ENCODE assay signal across 12 cellular contexts in the genomic region with DNA sequence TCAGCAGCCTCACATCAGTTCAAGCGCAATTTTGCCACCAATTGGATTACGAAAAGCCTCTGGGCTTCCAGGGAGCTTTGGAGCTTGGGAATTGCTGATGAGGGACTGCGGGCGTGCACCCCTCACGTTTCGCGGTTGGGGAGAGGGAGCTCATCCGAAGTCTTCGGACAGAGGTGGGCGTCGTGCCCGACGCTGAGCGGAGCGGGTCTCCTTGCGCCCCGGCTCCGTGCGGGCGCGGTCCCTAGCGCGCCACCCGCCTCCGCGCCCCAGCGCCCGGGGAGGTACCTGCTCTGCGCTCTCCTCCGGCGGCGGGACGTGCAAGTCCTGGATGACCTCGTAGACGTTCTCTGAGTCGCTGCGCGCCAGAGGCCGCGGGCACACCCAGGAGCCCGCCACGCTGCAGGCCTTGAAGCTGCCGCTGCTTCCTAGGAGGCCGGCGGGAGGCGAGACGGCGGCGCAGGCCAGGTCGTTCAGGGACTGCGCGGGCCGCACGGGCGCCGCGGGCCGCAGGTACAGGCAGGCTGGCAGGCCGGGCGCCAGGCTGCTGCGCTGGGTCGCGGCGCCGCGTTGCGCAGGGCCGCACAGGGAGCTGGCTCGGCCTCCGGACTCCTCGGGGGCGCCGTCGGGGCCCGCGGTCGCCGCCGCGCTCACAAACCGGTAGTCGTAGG. TPM values are rescaled to one million over a fixed set of nuclear protein-coding genes. Genes with fewer than 3 reads are reported as not detected.
DNase-seq lines count a peak whose midpoint lies in the region; ATAC-seq and TF ChIP-seq lines count a peak whose summit lies in the region.
"Had no signal": no experiment of that assay in that cellular context is flagged by ENCODE, and none has a peak within 500 bp of the region (broad histone marks: within the 10 kb centered on the region; RNA-seq: fewer than 3 reads in every experiment).

No MANE protein-coding gene starts in this region.

- H3K27me3 ChIP-seq in GM06990 (replicated peaks; ENCODE audit: control insufficient read depth, insufficient read depth, low read length) (no peaks in the 10 kb centered on the region), NT2/D1 (ENCODE audit: insufficient read depth, insufficient read length) (peaks cover 75% of the 10 kb centered on the region), skeletal muscle satellite cell (ENCODE audit: control insufficient read depth, insufficient read depth, low read length) (peaks cover 33% of the 10 kb centered on the region), dorsolateral prefrontal cortex (peaks cover 0 to 48% (median 27%) of the 10 kb centered on the region in 45 donors)

- H3K27ac ChIP-seq in dorsolateral prefrontal cortex, result peak overlapping the region in 14 of 59 donors; percentile 14 to 61 (median 33)

- TF ChIP-seq CTCF in GM06990 (IDR thresholded peaks at IDR 0.05; ENCODE audit: insufficient read depth, low read length, poor library complexity, severe bottlenecking), result no peak
- TF ChIP-seq CTCF in dorsolateral prefrontal cortex (IDR thresholded peaks at IDR 0.05 in 54 of 56, conservative IDR thresholded peaks at IDR 0.05 in 2 of 56; ENCODE audit: low read depth in 1 of 56, partially characterized antibody in 56 of 56), result no peak

- H3K4me1 ChIP-seq in NT2/D1 (ENCODE audit: insufficient read depth, insufficient read length), result peaks cover 12% of the 10 kb centered on the region
- H3K4me1 ChIP-seq in skeletal muscle satellite cell (ENCODE audit: control insufficient read depth, insufficient read depth, low read length), result peaks cover 22% of the 10 kb centered on the region

- H3K9ac ChIP-seq in NT2/D1 (ENCODE audit: insufficient read length, low read depth) (peak overlapping the region; percentile 68), skeletal muscle satellite cell (ENCODE audit: low read depth, low read length) (no peak overlapping the region)

- no peak for ATAC-seq in GM18519 (IDR thresholded peaks at IDR 0.05; ENCODE audit: low FRiP score, unreplicated experiment)
- no peak for ATAC-seq in HG03108 (IDR thresholded peaks at IDR 0.05; ENCODE audit: unreplicated experiment)
- ATAC-seq: left lung had no signal

- H3K36me3 ChIP-seq in GM06990 (ENCODE audit: control insufficient read depth, insufficient read depth, low read length) (no peaks in the 10 kb centered on the region), NT2/D1 (ENCODE audit: insufficient read depth, insufficient read length, low read length) (no peaks in the 10 kb centered on the region), skeletal muscle satellite cell (ENCODE audit: insufficient read depth, low read length) (no peaks in the 10 kb centered on the region)

- peak overlapping the region; percentile 35 for H3K4me3 ChIP-seq in GM06990 (replicated peaks; ENCODE audit: low read depth, low read length)
- peak overlapping the region; percentile 34 for H3K4me3 ChIP-seq in NT2/D1 (ENCODE audit: insufficient read length, low read depth)
- H3K4me3 ChIP-seq in iPS-11a (ENCODE audit: low read depth, low read length), result peak overlapping the region; percentile 10
- H3K4me3 ChIP-seq in skeletal muscle satellite cell (ENCODE audit: low read length), result no peak overlapping the region
- peak overlapping the region in 21 of 59 donors; percentile 5 to 62 (median 25) for H3K4me3 ChIP-seq in dorsolateral prefrontal cortex

- intact Hi-C loops in dorsolateral prefrontal cortex (cut with DNase I), result loop anchor here in 1 of 2 donors (10.0 kb wide), 1 partner anchor 405 kb away; no protein-coding TSS in a partner anchor

- H3K9me3 ChIP-seq in NT2/D1 (ENCODE audit: insufficient read depth, low read length) (no peaks in the 10 kb centered on the region), skeletal muscle satellite cell (replicated peaks; ENCODE audit: low read length) (no peaks in the 10 kb centered on the region)
- H3K9me3 ChIP-seq: left lung had no signal

- H3K4me2 ChIP-seq in skeletal muscle satellite cell (ENCODE audit: low read length), result peak overlapping the region; percentile 15

- DNase-seq in GM06990 (ENCODE audit: extremely low read depth, insufficient read length) (no peak), NT2/D1 (ENCODE audit: low read depth, low spot score) (no peak), NCI-H2196 treated with DMSO at 0.1 percent for 48 hours (lab: John Stamatoyannopoulos, UW; ENCODE audit: unreplicated experiment) (no peak), dorsolateral prefrontal cortex (no peak)
- DNase-seq: IMR-90, NCI-H345, T-helper 1 cell had no signal

RNA-seq across cellular contexts. Expression of gene ARHGAP27, which starts 3.2 kb away (rescaled TPM):
- 1.7 and 6.1 TPM in 2 replicates for total RNA-seq in skeletal muscle satellite cell (2012; rRNA removed)
- total RNA-seq in dorsolateral prefrontal cortex, result 10 to 100 TPM in 119 of 120 experiments, 1 to 10 TPM in 1; 9.6 to 37.2 (median 18.9) TPM
